Comparison of ENCODE assay signal across 25 cellular contexts in genomic region chr6:12158686-12159415, GRCh38.
DNase-seq lines count a peak whose midpoint lies in the region; ATAC-seq, FAIRE-seq and TF ChIP-seq lines count a peak whose summit lies in the region.
"Had no signal": no experiment of that assay in that cellular context is flagged by ENCODE, and none has a peak within 500 bp of the region (broad histone marks: within the 10 kb centered on the region; RNA-seq: fewer than 3 reads in every experiment).

No MANE protein-coding gene starts in this region.

- intact Hi-C loops in HepG2 (cut with micrococcal nuclease; ENCODE audit: unreplicated experiment) (no loop called here), right lobe of liver (cut with DNase I) (no loop called here), left ventricle myocardium superior (cut with micrococcal nuclease) (no loop called here)

- H3K4me3 ChIP-seq in HepG2 (replicated peaks in 1 of 3; ENCODE audit: insufficient read depth in 1 of 3, low read depth in 2 of 3, low read length in 3 of 3) (no peak overlapping the region), right lobe of liver (no peak overlapping the region), endodermal cell (ENCODE audit: low read length) (no peak overlapping the region)
- H3K4me3 ChIP-seq: Peyer's patch, SJSA1, thyroid gland had no signal

- BruUV-seq in HepG2 (replicated peaks; lab: Mats Ljungman, UMichigan): no TSS peak

- no peaks in the 10 kb centered on the region for H3K9me3 ChIP-seq in HepG2 (ENCODE audit: low read length)
- no peaks in the 10 kb centered on the region for H3K9me3 ChIP-seq in right lobe of liver
- no peaks in the 10 kb centered on the region for H3K9me3 ChIP-seq in endodermal cell (ENCODE audit: control insufficient read depth, low read length)
- H3K9me3 ChIP-seq: Peyer's patch, SJSA1, thyroid gland had no signal

- no peaks in the 10 kb centered on the region for H4K20me1 ChIP-seq in HepG2 (ENCODE audit: insufficient read depth, low read length)

- peaks cover 9 to 22% of the 10 kb centered on the region in 2 experiments for H3K36me3 ChIP-seq in HepG2 (replicated peaks in 1 of 2; ENCODE audit: control insufficient read depth in 1 of 2, insufficient read depth in 2 of 2, low read length in 2 of 2)
- H3K36me3 ChIP-seq in right lobe of liver: peaks cover 0 to 14% (median 3%) of the 10 kb centered on the region in 4 donors
- peaks cover 32% of the 10 kb centered on the region for H3K36me3 ChIP-seq in endodermal cell (ENCODE audit: control insufficient read depth, insufficient read depth, low read length)

- no peak overlapping the region for H3K4me3 Mint-ChIP-seq in endodermal cell
- H3K4me3 Mint-ChIP-seq: activated B cell treated with CpG ODN at 0.5 μM for 24 hours; activated naive CD8-positive, alpha-beta T cell; activated T-helper 1 cell treated with anti-CD3 and anti-CD28 coated beads, Interleukin-12 subunit alpha, Interleukin-12 subunit beta, Interleukin-2, Interleukin-4 antibody, amounts not matched to agents 30 ng/mL and 10 ng/mL and 1 ng/mL, durations not matched to agents 14 hours and 24 hours and 36 hours; CD4-positive, alpha-beta memory T cell; mesothelial cell of epicardium; nephron progenitor cell had no signal

- 95% methylated on average over 16 of the region's 16 CpGs for WGBS in HepG2 (ENCODE audit: low lambda C conversion rate)
- WGBS in right lobe of liver (ENCODE audit: insufficient coverage, low coverage, low lambda C conversion rate, missing lambda C conversion rate): 91% methylated on average over 15 of the region's 16 CpGs
- WGBS in endodermal cell (ENCODE audit: insufficient coverage in 1 of 2, insufficient read length in 1 of 2), 2 experiments: 90 to 97% methylated on average over 13 to 16 of the region's 16 CpGs

- H3K27me3 Mint-ChIP-seq in endodermal cell (ENCODE audit: insufficient read depth): no peaks in the 10 kb centered on the region
- H3K27me3 Mint-ChIP-seq: activated B cell treated with CpG ODN at 0.5 μM for 24 hours; activated naive CD8-positive, alpha-beta T cell; CD4-positive, alpha-beta memory T cell had no signal

- TF ChIP-seq CTCF in HepG2 (CRISPR knock-in tag; IDR thresholded peaks at IDR 0.05): no peak
- TF ChIP-seq CTCF in right lobe of liver (IDR thresholded peaks at IDR 0.05): no peak
- TF ChIP-seq CTCF in endodermal cell (conservative IDR thresholded peaks at IDR 0.05): peak; percentile 53

- H3K27ac ChIP-seq in HepG2 (ENCODE audit: extremely low read length, insufficient read depth, low read length) (no peak overlapping the region), right lobe of liver (no peak overlapping the region), endodermal cell (ENCODE audit: low read depth, low read length) (no peak overlapping the region)
- H3K27ac ChIP-seq: Peyer's patch, SJSA1, thyroid gland had no signal

- H3K9ac ChIP-seq in HepG2 (ENCODE audit: insufficient read depth, low read depth, low read length) (no peak overlapping the region), endodermal cell (ENCODE audit: extremely low read depth, low read length, poor library complexity, severe bottlenecking) (no peak overlapping the region)

- no peak for TF ChIP-seq EP300 in HepG2 (IDR thresholded peaks at IDR 0.05; ENCODE audit: low read depth in 2 of 2, low read length in 2 of 2)
- TF ChIP-seq EP300 in HepG2 (CRISPR knock-in tag; IDR thresholded peaks at IDR 0.05; ENCODE audit: borderline replicate concordance): no peak

- CTCF ChIA-PET in HepG2 (lab: Yijun Ruan, JAX; ENCODE audit: low intra/inter-chr PET ratio, low total read pairs): no interaction called here

- no peak overlapping the region for H2AFZ ChIP-seq in HepG2 (ENCODE audit: low read length)

- H3K27me3 ChIP-seq in HepG2 (ENCODE audit: control insufficient read depth in 1 of 2, insufficient read depth in 2 of 2, low read length in 2 of 2): no peaks in the 10 kb centered on the region
- H3K27me3 ChIP-seq in right lobe of liver: no peaks in the 10 kb centered on the region
- H3K27me3 ChIP-seq in endodermal cell (ENCODE audit: control insufficient read depth, insufficient read depth, low read length, poor library complexity, severe bottlenecking): no peaks in the 10 kb centered on the region
- H3K27me3 ChIP-seq: Peyer's patch, SJSA1, thyroid gland had no signal

- FAIRE-seq in HepG2 (lab: Jason Lieb, UNC): no peak
- FAIRE-seq: GM18507 had no signal

- H3K79me2 ChIP-seq in HepG2 (ENCODE audit: insufficient read depth, low read length): no peaks in the 10 kb centered on the region

- peaks cover 31% of the 10 kb centered on the region for H3K36me3 Mint-ChIP-seq in endodermal cell (ENCODE audit: low read depth)

- no peaks in the 10 kb centered on the region for H3K9me3 Mint-ChIP-seq in endodermal cell
- H3K9me3 Mint-ChIP-seq: activated B cell treated with CpG ODN at 0.5 μM for 24 hours; activated T-helper 1 cell treated with anti-CD3 and anti-CD28 coated beads, Interleukin-12 subunit alpha, Interleukin-12 subunit beta, Interleukin-2, Interleukin-4 antibody, amounts not matched to agents 30 ng/mL and 10 ng/mL and 1 ng/mL, durations not matched to agents 14 hours and 24 hours and 36 hours; CD4-positive, alpha-beta memory T cell; nephron progenitor cell had no signal

- TF ChIP-seq RAD21 in HepG2 (CRISPR knock-in tag; IDR thresholded peaks at IDR 0.05): no peak

- no peaks in the 10 kb centered on the region for H3K4me1 Mint-ChIP-seq in endodermal cell

- H3K4me1 ChIP-seq in HepG2 (ENCODE audit: insufficient read depth, low read length) (no peaks in the 10 kb centered on the region), right lobe of liver (no peaks in the 10 kb centered on the region), endodermal cell (ENCODE audit: control insufficient read depth, insufficient read depth, low read length) (no peaks in the 10 kb centered on the region)
- H3K4me1 ChIP-seq: Peyer's patch, thyroid gland had no signal

- in situ Hi-C loops in HepG2 (cut with HindIII; ENCODE audit: extremely low pct_ligation_motif_present, low pct_unique_long_range_greater_than_20kb): loop anchor here (10.0 kb wide), 1 partner anchor 446 kb away; no protein-coding TSS in a partner anchor

- peak overlapping the region; percentile 44 for H3K27ac Mint-ChIP-seq in endodermal cell
- H3K27ac Mint-ChIP-seq: activated B cell treated with CpG ODN at 0.5 μM for 24 hours; activated T-helper 1 cell treated with anti-CD3 and anti-CD28 coated beads, Interleukin-12 subunit alpha, Interleukin-12 subunit beta, Interleukin-2, Interleukin-4 antibody, amounts not matched to agents 30 ng/mL and 10 ng/mL and 1 ng/mL, durations not matched to agents 14 hours and 24 hours and 36 hours; mesothelial cell of epicardium; nephron progenitor cell had no signal

- peak; percentile 83 for ATAC-seq in HepG2
- ATAC-seq in right lobe of liver: no peak
- ATAC-seq in left ventricle myocardium superior: no peak
- ATAC-seq: left colon had no signal

- no peak overlapping the region for H3K4me2 ChIP-seq in HepG2 (ENCODE audit: low read depth, low read length)

- POLR2A ChIA-PET in HepG2 (lab: Yijun Ruan, JAX): no interaction called here

- TF ChIP-seq POLR2A in HepG2 (IDR thresholded peaks at IDR 0.05; ENCODE audit: insufficient read depth in 1 of 2, low read depth in 2 of 2, low read length in 2 of 2) (no peak), right lobe of liver (IDR thresholded peaks at IDR 0.05) (no peak)

- DNase-seq in HepG2 (ENCODE audit: low spot score): no peak
- no peak for DNase-seq in right lobe of liver
- peak; percentile 10 for DNase-seq in NAMALWA (ENCODE audit: low spot score)
- no peak for DNase-seq in endodermal cell
- no peak for DNase-seq in left ventricle myocardium superior
- no peak for DNase-seq in activated CD8-positive, alpha-beta memory T cell treated with anti-CD3 and anti-CD28 coated beads for 24 hours
- DNase-seq in DMS 273 (lab: John Stamatoyannopoulos, UW; ENCODE audit: unreplicated experiment): no peak
- DNase-seq in NK-92 treated with Interleukin-12 subunit alpha and Interleukin-12 subunit beta, amount 100 ng/mL, for 24 hours (lab: John Stamatoyannopoulos, UW): no peak
- DNase-seq: activated B cell treated with CpG ODN at 0.5 μM for 24 hours; CD4-positive, alpha-beta memory T cell; effector CD8-positive, alpha-beta T cell; head of caudate nucleus; left colon; NCI-H187; NCI-H345; nephron progenitor cell; Peyer's patch; stimulated activated CD4-positive, alpha-beta T cell treated with anti-CD3 and anti-CD28 coated beads, Interleukin-2, amount 100 ng/mL, for 24 hours; stimulated activated naive CD4-positive, alpha-beta T cell treated with Interleukin-2 at 50 U/mL for 16 hours; thyroid gland had no signal

TF ChIP-seq in HepG2, 621 proteins besides CTCF, POLR2A, EP300 and RAD21 (continues in another document):
- TF ChIP-seq ZNF800 (CRISPR knock-in tag; IDR thresholded peaks at IDR 0.05) (no peak), E2F5 (CRISPR knock-in tag; conservative IDR thresholded peaks at IDR 0.05) (no peak), HNF4G (IDR thresholded peaks at IDR 0.05; ENCODE audit: borderline replicate concordance, low read depth, low read length) (no peak), HNF4G (CRISPR knock-in tag; IDR thresholded peaks at IDR 0.05; ENCODE audit: borderline replicate concordance, low read depth) (no peak), ZFP36 (IDR thresholded peaks at IDR 0.05; ENCODE audit: borderline replicate concordance, low read depth, low read length, partially characterized antibody) (no peak)
